9 cellular contexts compared by ENCODE assay signal in genomic region chr7:46764100-46764941, GRCh38.
A peak's percentile ranks its signal among the peaks of the same experiment; 100 is the strongest.
DNase-seq lines count a peak whose midpoint lies in the region; ATAC-seq lines count a peak whose summit lies in the region.
"Had no signal": no experiment of that assay in that cellular context is flagged by ENCODE, and none has a peak within 500 bp of the region (broad histone marks: within the 10 kb centered on the region; RNA-seq: fewer than 3 reads in every experiment).

No MANE protein-coding gene starts in this region.

- DNase-seq in Right ventricle myocardium inferior (ENCODE audit: missing footprints) (no peak), cardiac septum (ENCODE audit: low spot score) (no peak), SW 1271 (lab: John Stamatoyannopoulos, UW) (peak; percentile 69 to 92), left ventricle myocardium superior (no peak), ureter (ENCODE audit: low spot score) (peak; percentile 77), amygdala (lab: John Stamatoyannopoulos, UW) (no peak)
- no peak for DNase-seq in activated CD4-positive, alpha-beta T cell treated with anti-CD3 and anti-CD28 coated beads for 4 hours
- DNase-seq: cerebellar nuclear complex had no signal

- intact Hi-C loops in Right ventricle myocardium inferior (cut with DNase I) (no loop called here), cardiac septum (cut with DNase I) (loop anchor here (10.0 kb wide), 1 partner anchor 490 kb away; no protein-coding TSS in a partner anchor), left ventricle myocardium superior (cut with micrococcal nuclease) (no loop called here)

- ATAC-seq in Right ventricle myocardium inferior (peak; percentile 56), left ventricle myocardium superior (peak; percentile 94), HG02852 (IDR thresholded peaks at IDR 0.05; ENCODE audit: unreplicated experiment) (no peak)

Comparison
In these comparisons a context has a peak if more than half of its experiments do, and no peak if none do; other contexts are left out.
1. DNase-seq: peak in SW 1271 (2 of 2) and ureter (single experiment); none in Right ventricle myocardium inferior (single experiment), cardiac septum (single experiment), left ventricle myocardium superior (single experiment), amygdala (0 of 56) and activated CD4-positive, alpha-beta T cell treated with anti-CD3 and anti-CD28 coated beads for 4 hours (0 of 2).